ENCODE assay signal across 11 cellular contexts in genomic region chr9:121372239-121372562, GRCh38. TPM values are rescaled to one million over a fixed set of nuclear protein-coding genes. Genes with fewer than 3 reads are reported as not detected.
DNase-seq lines count a peak whose midpoint lies in the region; ATAC-seq and TF ChIP-seq lines count a peak whose summit lies in the region.
"Had no signal": no experiment of that assay in that cellular context is flagged by ENCODE, and none has a peak within 500 bp of the region (broad histone marks: within the 10 kb centered on the region; RNA-seq: fewer than 3 reads in every experiment).

No MANE protein-coding gene starts in this region.

- H3K36me3 Mint-ChIP-seq in activated naive CD8-positive, alpha-beta T cell: peaks cover 3% of the 10 kb centered on the region
- H3K36me3 Mint-ChIP-seq in activated naive CD8-positive, alpha-beta T cell treated with anti-CD3 and anti-CD28 coated beads, Interleukin-2, amount 50 U/mL, for 24 hours (ENCODE audit: low read depth): peaks cover 4% of the 10 kb centered on the region

- no peak for ATAC-seq in activated naive CD8-positive, alpha-beta T cell treated with anti-CD3 and anti-CD28 coated beads, Interleukin-2, amount 50 U/mL, for 24 hours
- ATAC-seq in HG02840 (IDR thresholded peaks at IDR 0.05; ENCODE audit: low FRiP score, unreplicated experiment) (no peak), HG03457 (IDR thresholded peaks at IDR 0.05; ENCODE audit: unreplicated experiment) (no peak)

- 75% methylated on average over 4 of the region's 4 CpGs for WGBS in urinary bladder

- TF ChIP-seq CTCF in dorsolateral prefrontal cortex (IDR thresholded peaks at IDR 0.05 in 54 of 56, conservative IDR thresholded peaks at IDR 0.05 in 2 of 56; ENCODE audit: low read depth in 1 of 56, partially characterized antibody in 56 of 56) (no peak), neutrophil (IDR thresholded peaks at IDR 0.05) (no peak)

- peak overlapping the region in 31 of 59 donors; percentile 1 to 97 (median 47) for H3K27ac ChIP-seq in dorsolateral prefrontal cortex
- H3K27ac ChIP-seq in neutrophil: peak overlapping the region; percentile 88
- H3K27ac ChIP-seq in urinary bladder (ENCODE audit: low read depth): peak overlapping the region; percentile 44

- peak overlapping the region; percentile 23 for H3K27ac Mint-ChIP-seq in activated naive CD8-positive, alpha-beta T cell
- no peak overlapping the region for H3K27ac Mint-ChIP-seq in activated naive CD8-positive, alpha-beta T cell treated with anti-CD3 and anti-CD28 coated beads, Interleukin-2, amount 50 U/mL, for 24 hours

- H3K27me3 Mint-ChIP-seq in activated naive CD8-positive, alpha-beta T cell: no peaks in the 10 kb centered on the region
- H3K27me3 Mint-ChIP-seq in activated naive CD8-positive, alpha-beta T cell treated with anti-CD3 and anti-CD28 coated beads, Interleukin-2, amount 50 U/mL, for 24 hours: no peaks in the 10 kb centered on the region

- H3K36me3 ChIP-seq in neutrophil (no peaks in the 10 kb centered on the region), urinary bladder (ENCODE audit: insufficient read depth) (no peaks in the 10 kb centered on the region)

- no peak for DNase-seq in activated naive CD8-positive, alpha-beta T cell treated with anti-CD3 and anti-CD28 coated beads, Interleukin-2, amount 50 U/mL, for 24 hours
- DNase-seq in dorsolateral prefrontal cortex (no peak), NCI-H2196 treated with DMSO at 0.1 percent for 48 hours (lab: John Stamatoyannopoulos, UW; ENCODE audit: unreplicated experiment) (no peak)
- DNase-seq: NCI-H1105, posterior cingulate gyrus, SHP77 had no signal

- H3K9me3 ChIP-seq in neutrophil: no peaks in the 10 kb centered on the region

- intact Hi-C loops in dorsolateral prefrontal cortex (cut with DNase I): loop anchor here (5.0 kb wide), 4 partner anchors 40 to 170 kb away; partner anchors contain the start of gene RAB14 (in 1 of the 2)

- H3K4me1 Mint-ChIP-seq in activated naive CD8-positive, alpha-beta T cell (ENCODE audit: low read depth): peaks cover 27% of the 10 kb centered on the region
- peaks cover 46% of the 10 kb centered on the region for H3K4me1 Mint-ChIP-seq in activated naive CD8-positive, alpha-beta T cell treated with anti-CD3 and anti-CD28 coated beads, Interleukin-2, amount 50 U/mL, for 24 hours

- no peaks in the 10 kb centered on the region for H3K27me3 ChIP-seq in dorsolateral prefrontal cortex
- H3K27me3 ChIP-seq in neutrophil: no peaks in the 10 kb centered on the region

- H3K4me1 ChIP-seq in neutrophil (ENCODE audit: control insufficient read depth in 1 of 2, insufficient read depth in 1 of 2, low read depth in 1 of 2, low read length in 1 of 2): peaks cover 55 to 57% of the 10 kb centered on the region in 2 experiments
- H3K4me1 ChIP-seq in urinary bladder (ENCODE audit: insufficient read depth): no peaks in the 10 kb centered on the region

- H3K4me3 ChIP-seq in dorsolateral prefrontal cortex: no peak overlapping the region
- no peak overlapping the region for H3K4me3 ChIP-seq in neutrophil (ENCODE audit: low read depth in 1 of 2, low read length in 1 of 2)
- H3K4me3 ChIP-seq in urinary bladder (ENCODE audit: low read depth, low read length): no peak overlapping the region

- no peak overlapping the region for H3K4me3 Mint-ChIP-seq in activated naive CD8-positive, alpha-beta T cell
- no peak overlapping the region for H3K4me3 Mint-ChIP-seq in activated naive CD8-positive, alpha-beta T cell treated with anti-CD3 and anti-CD28 coated beads, Interleukin-2, amount 50 U/mL, for 24 hours

- H3K9me3 Mint-ChIP-seq in activated naive CD8-positive, alpha-beta T cell (ENCODE audit: low read depth): peaks cover 3% of the 10 kb centered on the region
- H3K9me3 Mint-ChIP-seq in activated naive CD8-positive, alpha-beta T cell treated with anti-CD3 and anti-CD28 coated beads, Interleukin-2, amount 50 U/mL, for 24 hours: peaks cover 5% of the 10 kb centered on the region

RNA-seq across cellular contexts. Expression of gene STOM, which starts 2.2 kb away (rescaled TPM):
- total RNA-seq in dorsolateral prefrontal cortex: 100 to 1,000 TPM in 87 of 120 experiments, 10 to 100 TPM in 33; 58.0 to 261 (median 119) TPM
- 148 TPM for total RNA-seq in urinary bladder
- polyA plus RNA-seq in urinary bladder: 263 TPM
